ENCODE assay signal across 13 cellular contexts in the genomic region with DNA sequence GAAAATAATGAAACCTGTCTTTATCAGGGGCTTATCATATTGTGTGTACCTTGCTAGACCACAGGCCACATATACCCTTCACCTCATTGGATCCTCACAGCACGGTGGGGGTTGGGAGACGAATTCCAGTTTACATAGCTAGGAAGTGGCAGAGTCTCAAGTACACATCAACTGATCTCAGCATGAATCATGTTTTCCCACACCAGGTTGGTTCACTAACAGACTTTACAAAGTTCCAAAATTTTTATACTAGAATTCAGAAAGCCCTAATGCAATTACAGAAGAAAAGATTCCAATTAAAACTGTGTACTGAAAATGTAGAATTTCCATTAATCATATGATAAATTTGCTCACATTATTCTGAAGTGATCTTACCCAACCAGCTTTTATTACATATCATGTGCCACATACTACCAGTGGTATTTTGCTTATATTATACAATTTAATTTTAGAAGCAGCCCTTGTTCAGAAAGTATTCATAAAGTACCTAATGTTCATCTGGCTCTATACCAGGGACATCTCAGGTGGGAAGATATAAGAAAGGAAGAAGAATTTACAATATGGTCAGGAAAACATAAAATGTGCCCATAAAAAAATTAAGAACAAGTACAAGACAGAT.
DNase-seq lines count a peak whose midpoint lies in the region; ATAC-seq and TF ChIP-seq lines count a peak whose summit lies in the region.
"Had no signal": no experiment of that assay in that cellular context is flagged by ENCODE, and none has a peak within 500 bp of the region (broad histone marks: within the 10 kb centered on the region; RNA-seq: fewer than 3 reads in every experiment).

No MANE protein-coding gene starts in this region.

- H3K4me3 ChIP-seq in PC-3 (ENCODE audit: low read length), result peak overlapping the region; percentile 1; the same call in 1 of the 2 replicates
- no peak overlapping the region for H3K4me3 ChIP-seq in right lobe of liver
- H3K4me3 ChIP-seq: dorsolateral prefrontal cortex had no signal

- H3K4me1 Mint-ChIP-seq in activated CD4-positive, alpha-beta memory T cell treated with anti-CD3 and anti-CD28 coated beads, Interleukin-2, amount 10 ng/mL, durations not matched to agents 7 days and 5 days, result no peaks in the 10 kb centered on the region

- H2AFZ ChIP-seq in PC-3 (ENCODE audit: low read length), result no peak overlapping the region

- ATAC-seq in PC-3, result peak; percentile 92
- peak; percentile 54 to 91 (median 66) for ATAC-seq in right lobe of liver

- POLR2A ChIA-PET in PC-3 (lab: Charles Lee; ENCODE audit: unreplicated experiment), result interaction anchor here (0.6 kb wide), 1 partner anchor 59 kb away, joined by 3 read pairs; no protein-coding TSS in a partner anchor
- POLR2A ChIA-PET in activated CD4-positive, alpha-beta memory T cell treated with anti-CD3 and anti-CD28 coated beads, Interleukin-2, amount 10 ng/mL, durations not matched to agents 7 days and 5 days (lab: Charles Lee), result no interaction called here

- no peaks in the 10 kb centered on the region for H3K9me3 ChIP-seq in PC-3 (ENCODE audit: low read length)
- H3K9me3 ChIP-seq in right lobe of liver, result no peaks in the 10 kb centered on the region

- intact Hi-C loops in PC-3 (cut with micrococcal nuclease) (loop anchor here (10.0 kb wide), 1 partner anchor 362 kb away; no protein-coding TSS in a partner anchor), right lobe of liver (cut with DNase I) (no loop called here)

- TF ChIP-seq POLR2A in right lobe of liver (IDR thresholded peaks at IDR 0.05), result no peak

- H3K9me2 ChIP-seq in PC-3 (replicated peaks; ENCODE audit: low read length), result no peaks in the 10 kb centered on the region

- no peaks in the 10 kb centered on the region for H4K20me1 ChIP-seq in PC-3 (ENCODE audit: low read length)

- no peaks in the 10 kb centered on the region for H3K27me3 Mint-ChIP-seq in activated CD4-positive, alpha-beta memory T cell treated with anti-CD3 and anti-CD28 coated beads, Interleukin-2, amount 10 ng/mL, durations not matched to agents 7 days and 5 days
- H3K27me3 Mint-ChIP-seq: activated CD4-positive, alpha-beta memory T cell treated with anti-CD3 and anti-CD28 coated beads for 36 hours; type B pancreatic cell had no signal

- H3K4me1 ChIP-seq in PC-3 (ENCODE audit: insufficient read depth, low read length) (peaks cover 46% of the 10 kb centered on the region), right lobe of liver (peaks cover 0 to 13% (median under 1%) of the 10 kb centered on the region in 4 donors)

- H3K4me3 Mint-ChIP-seq in activated CD4-positive, alpha-beta memory T cell treated with anti-CD3 and anti-CD28 coated beads, Interleukin-2, amount 10 ng/mL, durations not matched to agents 7 days and 5 days, result no peak overlapping the region
- H3K4me3 Mint-ChIP-seq: activated CD4-positive, alpha-beta memory T cell treated with anti-CD3 and anti-CD28 coated beads for 36 hours; type B pancreatic cell had no signal

- H3F3A ChIP-seq in PC-3 (ENCODE audit: low read length, unreplicated experiment), result peaks cover 3% of the 10 kb centered on the region

- in situ Hi-C loops in Caki2 (cut with HindIII; ENCODE audit: low pct_unique_long_range_greater_than_20kb, low sequenced_read_pairs), result no loop called here

- H3K27ac ChIP-seq in PC-3 (ENCODE audit: low read length) (peak overlapping the region; percentile 47), right lobe of liver (peak overlapping the region in 1 of 3 donors; percentile 4)
- H3K27ac ChIP-seq: dorsolateral prefrontal cortex had no signal

- no peak overlapping the region for H3K27ac Mint-ChIP-seq in activated CD4-positive, alpha-beta memory T cell treated with anti-CD3 and anti-CD28 coated beads, Interleukin-2, amount 10 ng/mL, durations not matched to agents 7 days and 5 days
- H3K27ac Mint-ChIP-seq: activated CD4-positive, alpha-beta memory T cell treated with anti-CD3 and anti-CD28 coated beads for 36 hours; type B pancreatic cell had no signal

- 39% methylated on average over 2 of the region's 2 CpGs for WGBS in right lobe of liver (ENCODE audit: insufficient coverage, low coverage, low lambda C conversion rate, missing lambda C conversion rate)

- no TSS peak for BruUV-seq in PC-3 (replicated peaks; lab: Mats Ljungman, UMichigan)

- CTCF ChIA-PET in PC-3 (lab: Charles Lee), result interaction anchor here (0.6 kb wide), 1 partner anchor 15 kb away, joined by 8 read pairs; no protein-coding TSS in a partner anchor
- CTCF ChIA-PET in activated CD4-positive, alpha-beta memory T cell treated with anti-CD3 and anti-CD28 coated beads, Interleukin-2, amount 10 ng/mL, durations not matched to agents 7 days and 5 days (lab: Charles Lee), result no interaction called here

- peaks cover 4% of the 10 kb centered on the region for H3K36me3 Mint-ChIP-seq in activated CD4-positive, alpha-beta memory T cell treated with anti-CD3 and anti-CD28 coated beads, Interleukin-2, amount 10 ng/mL, durations not matched to agents 7 days and 5 days (ENCODE audit: low read depth)

- no peak for TF ChIP-seq CTCF in PC-3 (conservative IDR thresholded peaks at IDR 0.05; ENCODE audit: low read depth, low read length)
- no peak for TF ChIP-seq CTCF in right lobe of liver (IDR thresholded peaks at IDR 0.05)

- H3K9me3 Mint-ChIP-seq in activated CD4-positive, alpha-beta memory T cell treated with anti-CD3 and anti-CD28 coated beads, Interleukin-2, amount 10 ng/mL, durations not matched to agents 7 days and 5 days, result no peaks in the 10 kb centered on the region
- H3K9me3 Mint-ChIP-seq: activated CD4-positive, alpha-beta memory T cell treated with anti-CD3 and anti-CD28 coated beads for 36 hours; type B pancreatic cell had no signal

- H3K79me2 ChIP-seq in PC-3 (ENCODE audit: low read length), result no peaks in the 10 kb centered on the region

- DNase-seq in Caki2 (ENCODE audit: low read depth), result peak; percentile 58
- DNase-seq in PC-3, result peak; percentile 97
- peak; percentile 78 for DNase-seq in dermis blood vessel endothelial cell
- peak in 1 of 3 donors; percentile 48 for DNase-seq in right lobe of liver
- DNase-seq in NCI-H526 (lab: John Stamatoyannopoulos, UW), result no peak
- no peak for DNase-seq in activated CD4-positive, alpha-beta memory T cell treated with anti-CD3 and anti-CD28 coated beads, Interleukin-2, amount 10 ng/mL, durations not matched to agents 7 days and 5 days
- no peak for DNase-seq in mucosa of gallbladder (ENCODE audit: low spot score)
- no peak for DNase-seq in dedifferentiated amniotic fluid mesenchymal stem cell (ENCODE audit: extremely low spot score)
- DNase-seq: activated CD4-positive, alpha-beta memory T cell treated with anti-CD3 and anti-CD28 coated beads for 36 hours; activated naive CD4-positive, alpha-beta T cell; dorsolateral prefrontal cortex; NCI-H1417 treated with DMSO at 0.1 percent for 48 hours had no signal

- no peaks in the 10 kb centered on the region for H3K36me3 ChIP-seq in PC-3 (ENCODE audit: low read depth, low read length)
- peaks cover 0 to 5% (median 0%) of the 10 kb centered on the region in 4 donors for H3K36me3 ChIP-seq in right lobe of liver

- peak overlapping the region; percentile 46 for H3K4me2 ChIP-seq in PC-3 (ENCODE audit: low read length)

- H3K27me3 ChIP-seq in PC-3 (ENCODE audit: low read length), result no peaks in the 10 kb centered on the region
- H3K27me3 ChIP-seq in right lobe of liver, result no peaks in the 10 kb centered on the region
- H3K27me3 ChIP-seq: dorsolateral prefrontal cortex had no signal

- H3K9ac ChIP-seq in PC-3 (ENCODE audit: low read length), result 0 out of 2 replicates have a peak overlapping the region, but pooled peaks have one; percentile 19

Comparison
In these comparisons a context has a peak if more than half of its experiments do, and no peak if none do; other contexts are left out.
1. DNase-seq: peak in Caki2 (single experiment), PC-3 (single experiment) and dermis blood vessel endothelial cell (single experiment); none in NCI-H526 (0 of 2), activated CD4-positive, alpha-beta memory T cell treated with anti-CD3 and anti-CD28 coated beads, Interleukin-2, amount 10 ng/mL, durations not matched to agents 7 days and 5 days (single experiment), mucosa of gallbladder (single experiment) and dedifferentiated amniotic fluid mesenchymal stem cell (single experiment).